Comparison of ENCODE assay signal across 10 cellular contexts in genomic region chr14:69263364-69263763, GRCh38. TPM values are rescaled to one million over a fixed set of nuclear protein-coding genes. Genes with fewer than 3 reads are reported as not detected.
DNase-seq lines count a peak whose midpoint lies in the region; ATAC-seq and TF ChIP-seq lines count a peak whose summit lies in the region.
"Had no signal": no experiment of that assay in that cellular context is flagged by ENCODE, and none has a peak within 500 bp of the region (broad histone marks: within the 10 kb centered on the region; RNA-seq: fewer than 3 reads in every experiment).

No MANE protein-coding gene starts in this region.

- H3K27me3 Mint-ChIP-seq in brain, result peaks cover 6% of the 10 kb centered on the region

- H3K36me3 ChIP-seq in ACC112 (ENCODE audit: insufficient read depth, low read length), result no peaks in the 10 kb centered on the region
- no peaks in the 10 kb centered on the region for H3K36me3 ChIP-seq in colonic mucosa

- H3K9me3 Mint-ChIP-seq in brain, result no peaks in the 10 kb centered on the region
- H3K9me3 Mint-ChIP-seq: CD4-positive, alpha-beta memory T cell had no signal

- H3K27ac Mint-ChIP-seq in brain, result peak overlapping the region; percentile 58 to 93 (median 73)
- H3K27ac Mint-ChIP-seq: CD4-positive, alpha-beta memory T cell had no signal

- H3K4me1 Mint-ChIP-seq in brain, result peaks cover 39% of the 10 kb centered on the region

- H3K79me2 ChIP-seq in ACC112 (ENCODE audit: control insufficient read depth, insufficient read depth, low read length, unreplicated experiment), result no peaks in the 10 kb centered on the region

- intact Hi-C loops in colonic mucosa (cut with DNase I), result no loop called here

- H3K27ac ChIP-seq in ACC112 (ENCODE audit: low read depth, low read length) (peak overlapping the region; percentile 64), colonic mucosa (no peak overlapping the region)

- H3K36me3 Mint-ChIP-seq in brain, result no peaks in the 10 kb centered on the region
- H3K36me3 Mint-ChIP-seq: CD4-positive, alpha-beta memory T cell had no signal

- H3K27me3 ChIP-seq in ACC112 (ENCODE audit: insufficient read depth, low read length) (peaks cover 33% of the 10 kb centered on the region), colonic mucosa (peaks cover 20% of the 10 kb centered on the region)

- H2AFZ ChIP-seq in ACC112 (ENCODE audit: low read length, unreplicated experiment), result peak overlapping the region; percentile 33

- peak; percentile 99 for DNase-seq in LHCN-M2 (ENCODE audit: low read depth)
- DNase-seq in left kidney (ENCODE audit: low read depth, low spot score), result peak; percentile 45
- DNase-seq in activated CD4-positive, alpha-beta T cell treated with anti-CD3 and anti-CD28 coated beads for 1 hour, result no peak
- no peak for DNase-seq in GM10266 (ENCODE audit: extremely low spot score)
- no peak for DNase-seq in colonic mucosa
- DNase-seq: CD4-positive, alpha-beta memory T cell; SW 1271 had no signal

- peak overlapping the region; percentile 44; the same call in 1 of the 2 replicates for H3K4me3 ChIP-seq in ACC112 (ENCODE audit: low read depth, low read length)
- H3K4me3 ChIP-seq in colonic mucosa, result no peak overlapping the region

- peaks cover 43% of the 10 kb centered on the region for H3K4me1 ChIP-seq in ACC112 (ENCODE audit: control insufficient read depth, insufficient read depth, low read length, unreplicated experiment)
- H3K4me1 ChIP-seq in colonic mucosa, result peaks cover 5% of the 10 kb centered on the region

- no peak for ATAC-seq in HG02970 (IDR thresholded peaks at IDR 0.05; ENCODE audit: low FRiP score, unreplicated experiment)

- no peak overlapping the region for H3K9ac ChIP-seq in colonic mucosa (ENCODE audit: low read depth in 2 of 2, low read length in 2 of 2)

- H3K4me3 Mint-ChIP-seq in brain, result peak overlapping the region; percentile 47 to 70 (median 65)

- no peak for TF ChIP-seq CTCF in brain (conservative IDR thresholded peaks at IDR 0.05)
- TF ChIP-seq CTCF in GM10266 (IDR thresholded peaks at IDR 0.05; ENCODE audit: control insufficient read depth, insufficient read depth, low read depth, missing control alignments), result no peak
- no peak for TF ChIP-seq CTCF in colonic mucosa (IDR thresholded peaks at IDR 0.05)

- H3K9me3 ChIP-seq in colonic mucosa, result no peaks in the 10 kb centered on the region

RNA-seq across cellular contexts. Expression of gene GALNT16, which starts 3.4 kb away (rescaled TPM):
- total RNA-seq in LHCN-M2 (2014; rRNA removed) (5.1 and 5.6 TPM in 2 replicates), colonic mucosa (1 to 10 TPM in 1 of 2 donors, under 1 TPM in 1; 0.22 to 1.6 TPM)
- 3.6 TPM for polyA plus RNA-seq in LHCN-M2 (2012)
- 16.2 TPM for polyA plus RNA-seq in brain (ENCODE audit: insufficient read depth, low read depth, low replicate concordance)
- polyA plus RNA-seq: CD4-positive, alpha-beta memory T cell had no signal

Comparison
In these comparisons a context has a peak if more than half of its experiments do, and no peak if none do; other contexts are left out.
1. DNase-seq: peak in LHCN-M2 (single experiment) and left kidney (single experiment); none in activated CD4-positive, alpha-beta T cell treated with anti-CD3 and anti-CD28 coated beads for 1 hour (single experiment), GM10266 (single experiment) and colonic mucosa (single experiment).